ENCODE assay signal across 23 cellular contexts in genomic region chr11:34188181-34188580, GRCh38.
"Had no signal": no experiment of that assay in that cellular context is flagged by ENCODE, and none has a peak within 500 bp of the region (broad histone marks: within the 10 kb centered on the region; RNA-seq: fewer than 3 reads in every experiment).

No MANE protein-coding gene starts in this region.

- H3K4me1 Mint-ChIP-seq: activated T-helper 17 cell treated with anti-CD3 and anti-CD28 coated beads, Interleukin-2, amount 50 U/mL, for 72 hours had no signal

- H3K27ac Mint-ChIP-seq: activated CD4-positive, alpha-beta T cell treated with anti-CD3 and anti-CD28 coated beads, Interleukin-2, amount 10 ng/mL, durations not matched to agents 24 days and 14 days; activated CD8-positive, alpha-beta T cell treated with anti-CD3 and anti-CD28 coated beads for 36 hours; activated naive CD4-positive, alpha-beta T cell treated with anti-CD3 and anti-CD28 coated beads for 36 hours; activated T-helper 17 cell treated with anti-CD3 and anti-CD28 coated beads, Interleukin-2, amount 50 U/mL, for 72 hours; stimulated activated naive CD8-positive, alpha-beta T cell treated with anti-CD3 and anti-CD28 coated beads, Interleukin-15, amount 100 ng/mL, for 72 hours had no signal

- H3K27me3 Mint-ChIP-seq: activated CD8-positive, alpha-beta T cell treated with anti-CD3 and anti-CD28 coated beads for 36 hours; activated T-helper 17 cell treated with anti-CD3 and anti-CD28 coated beads, Interleukin-2, amount 50 U/mL, for 72 hours; stimulated activated naive CD8-positive, alpha-beta T cell treated with anti-CD3 and anti-CD28 coated beads, Interleukin-15, amount 100 ng/mL, for 72 hours had no signal

- H3K9me3 ChIP-seq: ascending aorta, breast epithelium, gastrocnemius medialis, psoas muscle, suprapubic skin, upper lobe of left lung had no signal

- ATAC-seq: activated CD8-positive, alpha-beta T cell treated with anti-CD3 and anti-CD28 coated beads for 36 hours; activated T-helper 17 cell treated with anti-CD3 and anti-CD28 coated beads, Interleukin-2, amount 50 U/mL, for 72 hours; gastrocnemius medialis; left cardiac atrium; psoas muscle; right cardiac atrium; stimulated activated naive CD8-positive, alpha-beta T cell treated with anti-CD3 and anti-CD28 coated beads, Interleukin-15, amount 100 ng/mL, for 72 hours had no signal

- H3K4me3 Mint-ChIP-seq: activated CD4-positive, alpha-beta T cell treated with anti-CD3 and anti-CD28 coated beads, Interleukin-2, amount 10 ng/mL, durations not matched to agents 24 days and 14 days; activated CD8-positive, alpha-beta T cell treated with anti-CD3 and anti-CD28 coated beads for 36 hours; activated naive CD4-positive, alpha-beta T cell treated with anti-CD3 and anti-CD28 coated beads for 36 hours; activated T-helper 17 cell treated with anti-CD3 and anti-CD28 coated beads, Interleukin-2, amount 50 U/mL, for 72 hours; stimulated activated naive CD8-positive, alpha-beta T cell treated with anti-CD3 and anti-CD28 coated beads, Interleukin-15, amount 100 ng/mL, for 72 hours had no signal

- H3K27me3 ChIP-seq: ascending aorta, breast epithelium, gastrocnemius medialis, suprapubic skin, upper lobe of left lung had no signal

- DNase-seq: activated CD4-positive, alpha-beta T cell treated with anti-CD3 and anti-CD28 coated beads, Interleukin-2, amount 10 ng/mL, durations not matched to agents 24 days and 14 days; activated CD4-positive, CD25-positive, alpha-beta regulatory T cell; activated CD8-positive, alpha-beta T cell treated with anti-CD3 and anti-CD28 coated beads for 36 hours; activated naive CD4-positive, alpha-beta T cell treated with anti-CD3 and anti-CD28 coated beads for 36 hours; activated T-cell treated with anti-CD3 and anti-CD28 coated beads, Interleukin-2, amount 50 U/mL, for 1 hour; cerebellar nuclear complex; cortex of kidney; gastrocnemius medialis; head of caudate nucleus; left cardiac atrium; midbrain; psoas muscle; right cardiac atrium; stimulated activated CD4-positive, alpha-beta T cell treated with anti-CD3 and anti-CD28 coated beads, Interleukin-2, amount 100 ng/mL, for 48 hours; stimulated activated naive CD8-positive, alpha-beta T cell treated with anti-CD3 and anti-CD28 coated beads, Interleukin-15, amount 100 ng/mL, for 72 hours; T-helper 1 cell; T-helper 9 cell; upper lobe of left lung had no signal

- H3K4me3 ChIP-seq: ascending aorta, breast epithelium, gastrocnemius medialis, psoas muscle, skin epidermis, suprapubic skin, upper lobe of left lung had no signal

- H3K36me3 ChIP-seq: ascending aorta, breast epithelium, gastrocnemius medialis, suprapubic skin, upper lobe of left lung had no signal

- H3K27ac ChIP-seq: ascending aorta, breast epithelium, gastrocnemius medialis, psoas muscle, skin epidermis, suprapubic skin, upper lobe of left lung had no signal

- H3K9me3 Mint-ChIP-seq: activated CD4-positive, alpha-beta T cell treated with anti-CD3 and anti-CD28 coated beads, Interleukin-2, amount 10 ng/mL, durations not matched to agents 24 days and 14 days; activated CD8-positive, alpha-beta T cell treated with anti-CD3 and anti-CD28 coated beads for 36 hours; activated naive CD4-positive, alpha-beta T cell treated with anti-CD3 and anti-CD28 coated beads for 36 hours; activated T-helper 17 cell treated with anti-CD3 and anti-CD28 coated beads, Interleukin-2, amount 50 U/mL, for 72 hours; stimulated activated naive CD8-positive, alpha-beta T cell treated with anti-CD3 and anti-CD28 coated beads, Interleukin-15, amount 100 ng/mL, for 72 hours had no signal
